1 cellular context compared by ENCODE assay signal in the genomic region with DNA sequence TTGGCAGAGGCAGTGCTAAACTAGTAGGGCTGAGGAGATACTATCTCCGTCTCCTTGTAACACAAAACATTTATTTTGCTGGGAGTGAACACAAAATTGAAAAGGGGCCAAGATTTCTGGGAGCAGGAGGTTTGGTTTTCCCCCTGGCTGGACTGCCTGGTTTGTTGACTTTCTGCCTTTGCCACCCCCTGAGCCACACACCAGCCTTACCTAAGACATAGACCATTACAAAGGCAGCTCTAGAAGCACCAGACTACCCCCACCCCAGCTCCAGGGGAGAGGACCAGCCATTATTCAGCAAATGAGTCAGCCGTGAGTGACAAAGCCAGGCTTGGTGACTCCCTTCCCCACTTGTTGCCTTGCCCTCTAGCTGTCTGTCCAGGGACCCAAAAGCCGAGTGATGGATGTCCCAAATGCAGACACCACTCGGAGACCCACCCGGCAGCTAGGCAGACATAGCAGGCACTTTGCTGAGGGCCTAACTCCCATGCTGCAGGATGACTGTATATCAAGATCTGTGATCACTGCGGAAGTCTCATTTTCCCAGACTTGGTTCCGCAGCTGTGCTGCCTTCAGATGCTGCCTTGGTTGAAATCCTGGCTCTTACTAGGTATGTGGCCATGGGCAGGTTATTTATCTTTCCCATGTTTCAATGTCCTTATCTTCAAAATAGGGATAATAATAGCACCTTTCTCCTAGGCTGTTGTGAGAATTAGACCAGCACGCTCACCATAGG.
TF ChIP-seq lines count a peak whose summit lies in the region.

No MANE protein-coding gene starts in this region.

TF ChIP-seq in HEK293, 187 proteins besides CTCF, POLR2A, EP300 and RAD21 (continued from another document):
- TF ChIP-seq, protein P1, sequence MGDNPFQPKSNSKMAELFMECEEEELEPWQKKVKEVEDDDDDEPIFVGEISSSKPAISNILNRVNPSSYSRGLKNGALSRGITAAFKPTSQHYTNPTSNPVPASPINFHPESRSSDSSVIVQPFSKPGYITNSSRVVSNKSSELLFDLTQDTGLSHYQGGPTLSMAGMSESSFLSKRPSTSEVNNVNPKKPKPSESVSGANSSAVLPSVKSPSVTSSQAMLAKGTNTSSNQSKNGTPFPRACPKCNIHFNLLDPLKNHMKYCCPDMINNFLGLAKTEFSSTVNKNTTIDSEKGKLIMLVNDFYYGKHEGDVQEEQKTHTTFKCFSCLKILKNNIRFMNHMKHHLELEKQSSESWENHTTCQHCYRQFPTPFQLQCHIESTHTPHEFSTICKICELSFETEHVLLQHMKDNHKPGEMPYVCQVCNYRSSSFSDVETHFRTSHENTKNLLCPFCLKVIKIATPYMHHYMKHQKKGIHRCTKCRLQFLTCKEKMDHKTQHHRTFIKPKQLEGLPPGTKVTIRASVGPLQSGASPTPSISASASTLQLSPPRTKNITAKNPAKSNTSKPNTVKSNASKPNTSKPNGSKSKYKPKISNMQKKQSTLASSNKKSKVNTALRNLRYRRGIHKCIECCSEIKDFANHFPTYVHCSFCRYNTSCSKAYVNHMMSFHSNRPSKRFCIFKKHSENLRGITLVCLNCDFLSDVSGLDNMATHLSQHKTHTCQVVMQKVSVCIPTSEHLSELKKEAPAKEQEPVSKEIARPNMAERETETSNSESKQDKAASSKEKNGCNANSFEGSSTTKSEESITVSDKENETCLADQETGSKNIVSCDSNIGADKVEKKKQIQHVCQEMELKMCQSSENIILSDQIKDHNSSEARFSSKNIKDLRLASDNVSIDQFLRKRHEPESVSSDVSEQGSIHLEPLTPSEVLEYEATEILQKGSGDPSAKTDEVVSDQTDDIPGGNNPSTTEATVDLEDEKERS (tag by site-specific recombination; IDR thresholded peaks at IDR 0.05) = no peak
- peak; percentile 82 for TF ChIP-seq SCRT1 (tag by site-specific recombination; IDR thresholded peaks at IDR 0.05; ENCODE audit: borderline replicate concordance)
- TF ChIP-seq GLIS2 (tag by site-specific recombination; IDR thresholded peaks at IDR 0.05) = peak; percentile 43; the same call in 1 of the 2 replicates
- no peak for TF ChIP-seq ZNF426 (tag by site-specific recombination; IDR thresholded peaks at IDR 0.05)
- TF ChIP-seq ZNF585B (tag by site-specific recombination; IDR thresholded peaks at IDR 0.05) = no peak
- TF ChIP-seq ZNF133 (tag by site-specific recombination; IDR thresholded peaks at IDR 0.05) = no peak
- TF ChIP-seq ZNF239 (tag by site-specific recombination; IDR thresholded peaks at IDR 0.05) = no peak
- no peak for TF ChIP-seq ZNF664 (tag by site-specific recombination; IDR thresholded peaks at IDR 0.05)
- peak; percentile 35; the same call in 1 of the 2 replicates for TF ChIP-seq ZBTB17 (tag by site-specific recombination; IDR thresholded peaks at IDR 0.05)
- TF ChIP-seq, protein P2, sequence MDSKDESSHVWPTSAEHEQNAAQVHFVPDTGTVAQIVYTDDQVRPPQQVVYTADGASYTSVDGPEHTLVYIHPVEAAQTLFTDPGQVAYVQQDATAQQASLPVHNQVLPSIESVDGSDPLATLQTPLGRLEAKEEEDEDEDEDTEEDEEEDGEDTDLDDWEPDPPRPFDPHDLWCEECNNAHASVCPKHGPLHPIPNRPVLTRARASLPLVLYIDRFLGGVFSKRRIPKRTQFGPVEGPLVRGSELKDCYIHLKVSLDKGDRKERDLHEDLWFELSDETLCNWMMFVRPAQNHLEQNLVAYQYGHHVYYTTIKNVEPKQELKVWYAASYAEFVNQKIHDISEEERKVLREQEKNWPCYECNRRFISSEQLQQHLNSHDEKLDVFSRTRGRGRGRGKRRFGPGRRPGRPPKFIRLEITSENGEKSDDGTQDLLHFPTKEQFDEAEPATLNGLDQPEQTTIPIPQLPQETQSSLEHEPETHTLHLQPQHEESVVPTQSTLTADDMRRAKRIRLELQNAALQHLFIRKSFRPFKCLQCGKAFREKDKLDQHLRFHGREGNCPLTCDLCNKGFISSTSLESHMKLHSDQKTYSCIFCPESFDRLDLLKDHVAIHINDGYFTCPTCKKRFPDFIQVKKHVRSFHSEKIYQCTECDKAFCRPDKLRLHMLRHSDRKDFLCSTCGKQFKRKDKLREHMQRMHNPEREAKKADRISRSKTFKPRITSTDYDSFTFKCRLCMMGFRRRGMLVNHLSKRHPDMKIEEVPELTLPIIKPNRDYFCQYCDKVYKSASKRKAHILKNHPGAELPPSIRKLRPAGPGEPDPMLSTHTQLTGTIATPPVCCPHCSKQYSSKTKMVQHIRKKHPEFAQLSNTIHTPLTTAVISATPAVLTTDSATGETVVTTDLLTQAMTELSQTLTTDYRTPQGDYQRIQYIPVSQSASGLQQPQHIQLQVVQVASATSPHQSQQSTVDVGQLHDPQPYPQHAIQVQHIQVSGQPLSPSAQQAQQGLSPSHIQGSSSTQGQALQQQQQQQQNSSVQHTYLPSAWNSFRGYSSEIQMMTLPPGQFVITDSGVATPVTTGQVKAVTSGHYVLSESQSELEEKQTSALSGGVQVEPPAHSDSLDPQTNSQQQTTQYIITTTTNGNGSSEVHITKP (tag by site-specific recombination; IDR thresholded peaks at IDR 0.05) = peak; percentile 50
- TF ChIP-seq, protein P3, sequence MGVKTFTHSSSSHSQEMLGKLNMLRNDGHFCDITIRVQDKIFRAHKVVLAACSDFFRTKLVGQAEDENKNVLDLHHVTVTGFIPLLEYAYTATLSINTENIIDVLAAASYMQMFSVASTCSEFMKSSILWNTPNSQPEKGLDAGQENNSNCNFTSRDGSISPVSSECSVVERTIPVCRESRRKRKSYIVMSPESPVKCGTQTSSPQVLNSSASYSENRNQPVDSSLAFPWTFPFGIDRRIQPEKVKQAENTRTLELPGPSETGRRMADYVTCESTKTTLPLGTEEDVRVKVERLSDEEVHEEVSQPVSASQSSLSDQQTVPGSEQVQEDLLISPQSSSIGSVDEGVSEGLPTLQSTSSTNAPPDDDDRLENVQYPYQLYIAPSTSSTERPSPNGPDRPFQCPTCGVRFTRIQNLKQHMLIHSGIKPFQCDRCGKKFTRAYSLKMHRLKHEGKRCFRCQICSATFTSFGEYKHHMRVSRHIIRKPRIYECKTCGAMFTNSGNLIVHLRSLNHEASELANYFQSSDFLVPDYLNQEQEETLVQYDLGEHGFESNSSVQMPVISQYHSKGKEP (tag by site-specific recombination; IDR thresholded peaks at IDR 0.05) = no peak
- TF ChIP-seq ZNF121 (tag by site-specific recombination; IDR thresholded peaks at IDR 0.05) = no peak
- no peak for TF ChIP-seq ZNF530 (tag by site-specific recombination; IDR thresholded peaks at IDR 0.05; ENCODE audit: low read depth)
- TF ChIP-seq, protein P4, sequence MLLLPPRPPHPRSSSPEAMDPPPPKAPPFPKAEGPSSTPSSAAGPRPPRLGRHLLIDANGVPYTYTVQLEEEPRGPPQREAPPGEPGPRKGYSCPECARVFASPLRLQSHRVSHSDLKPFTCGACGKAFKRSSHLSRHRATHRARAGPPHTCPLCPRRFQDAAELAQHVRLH (tag by site-specific recombination; IDR thresholded peaks at IDR 0.05) = no peak
- TF ChIP-seq ZSCAN30 (tag by site-specific recombination; IDR thresholded peaks at IDR 0.05) = no peak
- peak; percentile 53 for TF ChIP-seq ZIC2 (tag by site-specific recombination; IDR thresholded peaks at IDR 0.05)
- TF ChIP-seq, protein P5, sequence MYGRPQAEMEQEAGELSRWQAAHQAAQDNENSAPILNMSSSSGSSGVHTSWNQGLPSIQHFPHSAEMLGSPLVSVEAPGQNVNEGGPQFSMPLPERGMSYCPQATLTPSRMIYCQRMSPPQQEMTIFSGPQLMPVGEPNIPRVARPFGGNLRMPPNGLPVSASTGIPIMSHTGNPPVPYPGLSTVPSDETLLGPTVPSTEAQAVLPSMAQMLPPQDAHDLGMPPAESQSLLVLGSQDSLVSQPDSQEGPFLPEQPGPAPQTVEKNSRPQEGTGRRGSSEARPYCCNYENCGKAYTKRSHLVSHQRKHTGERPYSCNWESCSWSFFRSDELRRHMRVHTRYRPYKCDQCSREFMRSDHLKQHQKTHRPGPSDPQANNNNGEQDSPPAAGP (tag by site-specific recombination; IDR thresholded peaks at IDR 0.05) = peak; percentile 77; the same call in 1 of the 2 replicates
- peak; percentile 96 for TF ChIP-seq SCRT2 (tag by site-specific recombination; IDR thresholded peaks at IDR 0.05)
- peak; percentile 76 for TF ChIP-seq ZNF335 (tag by site-specific recombination; conservative IDR thresholded peaks at IDR 0.05)
- peak; percentile 82 for TF ChIP-seq WT1 (tag by site-specific recombination; IDR thresholded peaks at IDR 0.05)
- no peak for TF ChIP-seq SETDB1 (IDR thresholded peaks at IDR 0.05; ENCODE audit: insufficient read length, low read length)
- no peak for TF ChIP-seq ZNF23 (tag by site-specific recombination; IDR thresholded peaks at IDR 0.05; ENCODE audit: borderline replicate concordance)
- peak; percentile 16; the same call in 1 of the 2 replicates for TF ChIP-seq TRIM28 (IDR thresholded peaks at IDR 0.05; ENCODE audit: borderline replicate concordance, low read length)
- TF ChIP-seq, protein P6, sequence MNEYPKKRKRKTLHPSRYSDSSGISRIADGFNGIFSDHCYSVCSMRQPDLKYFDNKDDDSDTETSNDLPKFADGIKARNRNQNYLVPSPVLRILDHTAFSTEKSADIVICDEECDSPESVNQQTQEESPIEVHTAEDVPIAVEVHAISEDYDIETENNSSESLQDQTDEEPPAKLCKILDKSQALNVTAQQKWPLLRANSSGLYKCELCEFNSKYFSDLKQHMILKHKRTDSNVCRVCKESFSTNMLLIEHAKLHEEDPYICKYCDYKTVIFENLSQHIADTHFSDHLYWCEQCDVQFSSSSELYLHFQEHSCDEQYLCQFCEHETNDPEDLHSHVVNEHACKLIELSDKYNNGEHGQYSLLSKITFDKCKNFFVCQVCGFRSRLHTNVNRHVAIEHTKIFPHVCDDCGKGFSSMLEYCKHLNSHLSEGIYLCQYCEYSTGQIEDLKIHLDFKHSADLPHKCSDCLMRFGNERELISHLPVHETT (tag by site-specific recombination; IDR thresholded peaks at IDR 0.05) = no peak
